In genomic region chr21:17693801-17694200, GRCh38 we compare ENCODE assay signal across 14 cellular contexts.
"Had no signal": no experiment of that assay in that cellular context is flagged by ENCODE, and none has a peak within 500 bp of the region (broad histone marks: within the 10 kb centered on the region; RNA-seq: fewer than 3 reads in every experiment).

No MANE protein-coding gene starts in this region.

- H3K27me3 ChIP-seq: esophagus muscularis mucosa, thyroid gland, uterus had no signal

- H3K4me3 ChIP-seq: esophagus muscularis mucosa, lung, thyroid gland, uterus had no signal

- H3K4me1 ChIP-seq: parathyroid adenoma, uterus had no signal

- H3K9ac ChIP-seq: parathyroid adenoma had no signal

- H3K36me3 ChIP-seq: esophagus muscularis mucosa, thyroid gland, uterus, WERI-Rb-1 had no signal

- H3K79me2 ChIP-seq: parathyroid adenoma had no signal

- H2AFZ ChIP-seq: parathyroid adenoma had no signal

- H3K9me3 ChIP-seq: esophagus muscularis mucosa, thyroid gland, uterus had no signal

- ATAC-seq: activated T-cell treated with anti-CD3 and anti-CD28 coated beads, Interleukin-2, amount 50 U/mL, for 4 hours; left colon had no signal

- DNase-seq: activated CD4-positive, alpha-beta T cell treated with anti-CD3 and anti-CD28 coated beads for 4 hours; activated gamma-delta T cell treated with Interleukin-2 at 50 U/mL for 16 hours; activated T-cell treated with anti-CD3 and anti-CD28 coated beads, Interleukin-2, amount 50 U/mL, for 4 hours; foreskin fibroblast; head of caudate nucleus; left colon; midbrain; small intestine; thyroid gland; uterus; WERI-Rb-1 had no signal

- H3K4me3 Mint-ChIP-seq: activated T-cell treated with anti-CD3 and anti-CD28 coated beads, Interleukin-2, amount 50 U/mL, for 4 hours had no signal

- H3K27ac ChIP-seq: esophagus muscularis mucosa, parathyroid adenoma, thyroid gland, uterus, WERI-Rb-1 had no signal
